In genomic region chr16:68244903-68245853, GRCh38 we compare ENCODE assay signal across 8 cellular contexts. TPM values are rescaled to one million over a fixed set of nuclear protein-coding genes. Genes with fewer than 3 reads are reported as not detected.
DNase-seq lines count a peak whose midpoint lies in the region; ATAC-seq and TF ChIP-seq lines count a peak whose summit lies in the region.

PLA2G15 (plus strand) TSS chr16:68245373; CDS start chr16:68245427, 54 bp downstream.

- H3K9me3 Mint-ChIP-seq in CD8-positive, alpha-beta T cell = no peaks in the 10 kb centered on the region
- H3K9me3 Mint-ChIP-seq in endothelial cell (ENCODE audit: unreplicated experiment) = no peaks in the 10 kb centered on the region

- H3K4me1 ChIP-seq in CD8-positive, alpha-beta T cell (ENCODE audit: insufficient read depth, low read length) = peaks cover 21% of the 10 kb centered on the region

- peaks cover 14% of the 10 kb centered on the region for H3K36me3 Mint-ChIP-seq in CD8-positive, alpha-beta T cell
- peaks cover 10% of the 10 kb centered on the region for H3K36me3 Mint-ChIP-seq in endothelial cell (ENCODE audit: low read depth, unreplicated experiment)

- peak within 1 kb of the TSS; percentile 91 for H3K4me3 ChIP-seq in CD8-positive, alpha-beta T cell (ENCODE audit: low read depth, low read length)

- no peaks in the 10 kb centered on the region for H3K27me3 ChIP-seq in CD8-positive, alpha-beta T cell (ENCODE audit: insufficient read depth, low read length)

- H3K27me3 Mint-ChIP-seq in CD8-positive, alpha-beta T cell (ENCODE audit: low read depth) = no peaks in the 10 kb centered on the region
- H3K27me3 Mint-ChIP-seq in endothelial cell (ENCODE audit: unreplicated experiment) = peaks cover 16% of the 10 kb centered on the region

- peaks cover 26% of the 10 kb centered on the region for H3K4me1 Mint-ChIP-seq in CD8-positive, alpha-beta T cell (ENCODE audit: low read depth)
- H3K4me1 Mint-ChIP-seq in endothelial cell (ENCODE audit: unreplicated experiment) = peaks cover 11% of the 10 kb centered on the region

- DNase-seq in CD8-positive, alpha-beta T cell = peak; percentile 94 to 98 (median 96)
- peak; percentile 82 for DNase-seq in NOMO-1 treated with DMSO at 0.1 percent for 48 hours (lab: John Stamatoyannopoulos, UW; ENCODE audit: unreplicated experiment)
- peak; percentile 90 for DNase-seq in activated CD8-positive, alpha-beta memory T cell treated with anti-CD3 and anti-CD28 coated beads, Interleukin-2, amount 50 U/mL, for 24 hours (ENCODE audit: extremely low read depth)
- peak; percentile 98 for DNase-seq in endothelial cell (ENCODE audit: low spot score)
- DNase-seq in midbrain (lab: John Stamatoyannopoulos, UW) = peak; percentile 93
- peak; percentile 92 for DNase-seq in stimulated activated CD8-positive, alpha-beta memory T cell treated with anti-CD3 and anti-CD28 coated beads, Interleukin-15, amount 100 ng/mL, for 4 hours (ENCODE audit: low read depth in 2 of 2)

- peak within 1 kb of the TSS; percentile 79 for H3K27ac Mint-ChIP-seq in CD8-positive, alpha-beta T cell
- H3K27ac Mint-ChIP-seq in endothelial cell (ENCODE audit: unreplicated experiment) = no peak within 1 kb of the TSS

- intact Hi-C loops in CD8-positive, alpha-beta T cell (cut with DNase I, micrococcal nuclease) = loop anchor here (1.0 to 10.0 kb wide), 8 partner anchors 8 to 887 kb away; partner anchors contain the start of genes CENPT (in 1 of the 2), CHTF8 (in 1 of the 2), NUTF2 (in 1 of the 2) and RANBP10 (in 1 of the 2)

- POLR2A ChIA-PET in CD8-positive, alpha-beta T cell (lab: Charles Lee) = interaction anchor here (0.6 to 2.1 kb wide), 10 partner anchors 8 to 304 kb away, joined by 3 to 10 read pairs (median 3); partner anchors contain the start of genes NFATC3, PRMT7, SLC7A6 and SLC7A6OS

- no peaks in the 10 kb centered on the region for H3K36me3 ChIP-seq in CD8-positive, alpha-beta T cell (ENCODE audit: insufficient read depth, low read length)

- ATAC-seq in CD8-positive, alpha-beta T cell = peak; percentile 99
- peak; percentile 75 for ATAC-seq in GM19395 (IDR thresholded peaks at IDR 0.05; ENCODE audit: unreplicated experiment)
- ATAC-seq in HG03521 (IDR thresholded peaks at IDR 0.05; ENCODE audit: unreplicated experiment) = peak; percentile 89

- peak within 1 kb of the TSS; percentile 38 for H3K27ac ChIP-seq in CD8-positive, alpha-beta T cell (ENCODE audit: low read depth, low read length)

- no peaks in the 10 kb centered on the region for H3K9me3 ChIP-seq in CD8-positive, alpha-beta T cell (ENCODE audit: low read length)

- H3K4me3 Mint-ChIP-seq in CD8-positive, alpha-beta T cell = peak within 1 kb of the TSS; percentile 98
- H3K4me3 Mint-ChIP-seq in endothelial cell (ENCODE audit: unreplicated experiment) = peak within 1 kb of the TSS; percentile 98

- no peak for TF ChIP-seq CTCF in CD8-positive, alpha-beta T cell (IDR thresholded peaks at IDR 0.05)
- no peak for TF ChIP-seq CTCF in endothelial cell (IDR thresholded peaks at IDR 0.05; ENCODE audit: unreplicated experiment)

- CTCF ChIA-PET in CD8-positive, alpha-beta T cell (lab: Charles Lee) = interaction anchor here (0.7 to 5.0 kb wide), 4 partner anchors 9 to 83 kb away, joined by 3 to 57 read pairs (median 16); partner anchors contain the start of genes PRMT7, SLC7A6 and SLC7A6OS

RNA-seq across cellular contexts. Expression of gene PLA2G15, which starts in this region (rescaled TPM):
- 1 to 10 TPM; 5.1 to 6.0 TPM for total RNA-seq in CD8-positive, alpha-beta T cell
- 14.9 TPM for total RNA-seq in endothelial cell (ENCODE audit: unreplicated experiment)

Comparison
In these comparisons a context has a peak if more than half of its experiments do, and no peak if none do; other contexts are left out.
1. Peak in every context shown above with its lines: DNase-seq, ATAC-seq, H3K4me3 ChIP-seq and H3K27ac ChIP-seq.